8 cellular contexts compared by ENCODE assay signal in the genomic region with DNA sequence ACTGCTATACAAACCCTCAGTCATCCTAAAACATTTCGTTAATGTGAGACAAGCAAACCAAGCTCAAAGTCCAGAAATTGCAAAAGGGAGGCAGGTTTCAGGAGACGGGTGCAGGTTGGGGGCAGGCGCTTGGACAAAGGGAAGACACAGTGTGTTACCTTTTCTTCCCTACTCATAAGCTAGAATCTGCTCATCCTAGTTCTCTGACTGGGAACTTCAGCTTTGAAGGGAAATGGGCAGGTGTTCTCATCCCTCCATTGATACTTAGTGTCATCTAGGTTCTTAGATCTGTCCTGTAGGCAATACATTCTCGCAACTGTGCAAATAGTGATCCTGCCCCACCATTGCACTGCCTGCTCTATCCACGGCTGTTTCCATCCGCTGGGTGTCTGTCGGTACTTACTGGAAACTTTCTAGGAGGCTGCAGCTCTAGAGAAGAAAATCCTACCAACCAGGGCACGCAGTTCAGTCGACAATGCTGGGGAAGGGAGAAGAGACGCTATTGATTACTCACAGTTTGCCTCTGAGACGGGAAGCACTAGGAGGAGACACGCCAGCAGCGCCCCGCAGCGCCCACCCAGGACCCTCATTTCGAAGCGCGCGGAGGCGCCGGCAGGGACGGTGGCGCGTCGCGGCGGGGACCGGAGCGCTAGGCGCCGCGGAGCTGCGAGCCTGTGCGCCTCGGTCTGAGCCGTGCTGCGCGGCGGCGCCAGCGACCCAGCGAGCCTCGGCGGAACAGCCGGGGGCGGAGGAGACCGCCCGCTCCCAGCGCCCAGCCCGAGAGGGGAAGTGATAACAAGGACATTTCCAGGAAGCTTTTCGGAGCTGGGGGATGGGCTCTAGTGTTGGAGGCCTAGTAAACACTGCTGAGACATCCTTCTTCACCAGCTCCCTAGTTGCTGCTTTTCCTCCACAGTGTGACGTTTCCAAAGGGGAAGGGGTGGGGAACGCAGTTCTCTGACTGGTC. TPM values are rescaled to one million over a fixed set of nuclear protein-coding genes. Genes with fewer than 3 reads are reported as not detected.
DNase-seq lines count a peak whose midpoint lies in the region; ATAC-seq, FAIRE-seq and TF ChIP-seq lines count a peak whose summit lies in the region.

A gene (minus strand): TSS at position 737 of the 967 bp plus-strand sequence. CDS start 147 bp downstream, at position 590.

- H3K36me3 ChIP-seq in colonic mucosa (no peaks in the 10 kb centered on the region), kidney (ENCODE audit: control insufficient read depth in 1 of 2, insufficient read depth in 2 of 2, low read length in 2 of 2) (no peaks in the 10 kb centered on the region)

- intact Hi-C loops in colonic mucosa (cut with DNase I): no loop called here
- intact Hi-C loops in kidney (cut with DNase I): no loop called here

- H3K27ac ChIP-seq in colonic mucosa (peak within 1 kb of the TSS; percentile 88), kidney (ENCODE audit: low read depth in 2 of 2, low read length in 2 of 2) (peak within 1 kb of the TSS; percentile 87 to 97)

- FAIRE-seq in GM18507 (lab: Jason Lieb, UNC) (no peak), kidney (lab: Jason Lieb, UNC) (no peak)

- peak; percentile 88 for DNase-seq in A172 (ENCODE audit: low spot score)
- peak; percentile 7 for DNase-seq in GM18507 (ENCODE audit: extremely low spot score, insufficient read length, low read depth)
- peak; percentile 83 for DNase-seq in NCI-H2227 (lab: John Stamatoyannopoulos, UW; ENCODE audit: unreplicated experiment)
- peak; percentile 50 for DNase-seq in activated CD4-positive, CD25-positive, alpha-beta regulatory T cell treated with anti-CD3 and anti-CD28 coated beads, Interleukin-2, amount 50 U/mL, for 72 hours
- DNase-seq in colonic mucosa: peak; percentile 87
- DNase-seq in kidney: peak; percentile 94
- DNase-seq in smooth muscle cell of the brain vasculature (ENCODE audit: low read depth, low spot score): peak; percentile 51

- H3K4me1 ChIP-seq in colonic mucosa: no peaks in the 10 kb centered on the region
- H3K4me1 ChIP-seq in kidney (ENCODE audit: control insufficient read depth in 1 of 2, insufficient read depth in 1 of 2, low read depth in 1 of 2, low read length in 2 of 2): peaks cover 0 to 10% of the 10 kb centered on the region in 2 donors

- peak; percentile 86 for ATAC-seq in HG03039 (IDR thresholded peaks at IDR 0.05; ENCODE audit: unreplicated experiment)

- no peak for TF ChIP-seq CTCF in colonic mucosa (IDR thresholded peaks at IDR 0.05)
- TF ChIP-seq CTCF in kidney (IDR thresholded peaks at IDR 0.05; ENCODE audit: borderline replicate concordance, extremely low read depth, insufficient read depth): no peak

- no peaks in the 10 kb centered on the region for H3K27me3 ChIP-seq in colonic mucosa

- no peaks in the 10 kb centered on the region for H3K9me3 ChIP-seq in colonic mucosa
- no peaks in the 10 kb centered on the region for H3K9me3 ChIP-seq in kidney (ENCODE audit: control insufficient read depth in 1 of 2, low read length in 2 of 2)

- H3K9ac ChIP-seq in colonic mucosa (ENCODE audit: low read depth in 2 of 2, low read length in 2 of 2) (peak within 1 kb of the TSS; percentile 61 to 79), kidney (ENCODE audit: low read length in 2 of 2) (peak within 1 kb of the TSS; percentile 77 to 80)

- peak within 1 kb of the TSS; percentile 55 for H3K4me3 ChIP-seq in colonic mucosa
- H3K4me3 ChIP-seq in kidney (ENCODE audit: low read length in 2 of 2): peak within 1 kb of the TSS; percentile 59 to 80

RNA-seq across cellular contexts. Expression of the gene that starts here (rescaled TPM):
- 58.8 and 73.0 TPM in 2 replicates for total RNA-seq in A172 (2014; rRNA removed; shearing (Covaris generic))
- total RNA-seq in colonic mucosa (10 to 100 TPM; 11.2 to 26.0 TPM), kidney (56.2 TPM)
- 30.0 TPM for polyA plus RNA-seq in kidney (ENCODE audit: insufficient read depth, low read depth, low replicate concordance)

Comparison
In these comparisons a context has a peak if more than half of its experiments do, and no peak if none do; other contexts are left out.
1. Peak in every context shown above with its lines: DNase-seq, ATAC-seq, H3K4me3 ChIP-seq and H3K27ac ChIP-seq.
2. DNase-seq: peak in every context shown above with its lines; median percentile 94 in kidney; 88 in A172; 87 in colonic mucosa; 83 in NCI-H2227; 51 in smooth muscle cell of the brain vasculature; 50 in activated CD4-positive, CD25-positive, alpha-beta regulatory T cell treated with anti-CD3 and anti-CD28 coated beads, Interleukin-2, amount 50 U/mL, for 72 hours; 7 in GM18507.